In genomic region chr16:11356573-11357331, GRCh38 we compare ENCODE assay signal across 8 cellular contexts. TPM values are rescaled to one million over a fixed set of nuclear protein-coding genes. Genes with fewer than 3 reads are reported as not detected.
A peak's percentile ranks its signal among the peaks of the same experiment; 100 is the strongest.
DNase-seq lines count a peak whose midpoint lies in the region; ATAC-seq, FAIRE-seq and TF ChIP-seq lines count a peak whose summit lies in the region.

No MANE protein-coding gene starts in this region.

- FAIRE-seq in GM12892 (lab: Jason Lieb, UNC), result no peak

- no peaks in the 10 kb centered on the region for H3K36me3 ChIP-seq in left lung

- no peak overlapping the region for H3K4me3 ChIP-seq in choroid plexus epithelial cell (ENCODE audit: low read depth, low read length)
- H3K4me3 ChIP-seq in left lung, result no peak overlapping the region

- no peak overlapping the region for H3K4me3 Mint-ChIP-seq in WTC11

- DNase-seq in G401 (ENCODE audit: low spot score), result peak; percentile 46
- peak; percentile 19 for DNase-seq in NCI-H1092 treated with DMSO at 0.1 percent for 48 hours (lab: John Stamatoyannopoulos, UW)
- DNase-seq in WTC11 (ENCODE audit: low spot score), result peak; percentile 80
- peak; percentile 70 for DNase-seq in choroid plexus epithelial cell (ENCODE audit: low read depth)
- peak; percentile 78 to 86 for DNase-seq in left lung
- peak; percentile 82 for DNase-seq in stimulated activated CD8-positive, alpha-beta memory T cell treated with anti-CD3 and anti-CD28 coated beads, Interleukin-4, amount 100 ng/mL, for 48 hours
- DNase-seq in GM12892 (ENCODE audit: insufficient read length), result no peak

- no peak overlapping the region for H3K27ac Mint-ChIP-seq in WTC11

- H3K27ac ChIP-seq in left lung, result no peak overlapping the region

- peaks cover 7% of the 10 kb centered on the region for H3K9me3 Mint-ChIP-seq in WTC11

- peaks cover 14 to 52% of the 10 kb centered on the region in 2 donors for H3K4me1 ChIP-seq in left lung

- peak; percentile 90 for ATAC-seq in WTC11
- peak; percentile 85 for ATAC-seq in left lung
- no peak for ATAC-seq in GM21390 (IDR thresholded peaks at IDR 0.05; ENCODE audit: unreplicated experiment)

- CTCF ChIA-PET in WTC11 (lab: Charles Lee), result interaction anchor here (0.6 to 4.8 kb wide), 43 partner anchors 9 to 668 kb away, joined by 3 to 104 read pairs (median 5); partner anchors contain the start of genes PRM2, PRM3, RMI2 and SOCS1

- no peaks in the 10 kb centered on the region for H3K9me3 ChIP-seq in left lung

- peaks cover 0 to 37% of the 10 kb centered on the region in 2 donors for H3K27me3 ChIP-seq in left lung

- peak; percentile 38; the same call in 1 of the 2 replicates for TF ChIP-seq CTCF in WTC11 (IDR thresholded peaks at IDR 0.05)
- peak; percentile 88 for TF ChIP-seq CTCF in choroid plexus epithelial cell (conservative IDR thresholded peaks at IDR 0.05; ENCODE audit: low read depth, low read length)
- peak; percentile 57 to 66 for TF ChIP-seq CTCF in left lung (IDR thresholded peaks at IDR 0.05)

- TF ChIP-seq POLR2A in GM12892 (IDR thresholded peaks at IDR 0.05; ENCODE audit: low read depth, low read length), result no peak

- POLR2A ChIA-PET in WTC11 (lab: Charles Lee), result interaction anchor here (1.0 to 1.5 kb wide), 3 partner anchors 16 to 100 kb away, joined by 3 to 13 read pairs (median 3); partner anchors contain the start of gene SOCS1

- H3K4me1 Mint-ChIP-seq in WTC11, result peaks cover 58% of the 10 kb centered on the region

- intact Hi-C loops in left lung (cut with DNase I), result loop anchor here (5.0 to 10.0 kb wide), 2 partner anchors 384 to 392 kb away; no protein-coding TSS in a partner anchor

- in situ Hi-C loops in G401 (cut with HindIII; ENCODE audit: low sequenced_read_pairs), result no loop called here

- H3K27me3 Mint-ChIP-seq in WTC11 (ENCODE audit: low read depth), result no peaks in the 10 kb centered on the region

- H3K36me3 Mint-ChIP-seq in WTC11, result peaks cover 21% of the 10 kb centered on the region

TF ChIP-seq in WTC11, 78 proteins besides CTCF, POLR2A, EP300 and RAD21:
- TF ChIP-seq CREM (CRISPR knock-in tag; IDR thresholded peaks at IDR 0.05), result no peak
- TF ChIP-seq, protein P1, sequence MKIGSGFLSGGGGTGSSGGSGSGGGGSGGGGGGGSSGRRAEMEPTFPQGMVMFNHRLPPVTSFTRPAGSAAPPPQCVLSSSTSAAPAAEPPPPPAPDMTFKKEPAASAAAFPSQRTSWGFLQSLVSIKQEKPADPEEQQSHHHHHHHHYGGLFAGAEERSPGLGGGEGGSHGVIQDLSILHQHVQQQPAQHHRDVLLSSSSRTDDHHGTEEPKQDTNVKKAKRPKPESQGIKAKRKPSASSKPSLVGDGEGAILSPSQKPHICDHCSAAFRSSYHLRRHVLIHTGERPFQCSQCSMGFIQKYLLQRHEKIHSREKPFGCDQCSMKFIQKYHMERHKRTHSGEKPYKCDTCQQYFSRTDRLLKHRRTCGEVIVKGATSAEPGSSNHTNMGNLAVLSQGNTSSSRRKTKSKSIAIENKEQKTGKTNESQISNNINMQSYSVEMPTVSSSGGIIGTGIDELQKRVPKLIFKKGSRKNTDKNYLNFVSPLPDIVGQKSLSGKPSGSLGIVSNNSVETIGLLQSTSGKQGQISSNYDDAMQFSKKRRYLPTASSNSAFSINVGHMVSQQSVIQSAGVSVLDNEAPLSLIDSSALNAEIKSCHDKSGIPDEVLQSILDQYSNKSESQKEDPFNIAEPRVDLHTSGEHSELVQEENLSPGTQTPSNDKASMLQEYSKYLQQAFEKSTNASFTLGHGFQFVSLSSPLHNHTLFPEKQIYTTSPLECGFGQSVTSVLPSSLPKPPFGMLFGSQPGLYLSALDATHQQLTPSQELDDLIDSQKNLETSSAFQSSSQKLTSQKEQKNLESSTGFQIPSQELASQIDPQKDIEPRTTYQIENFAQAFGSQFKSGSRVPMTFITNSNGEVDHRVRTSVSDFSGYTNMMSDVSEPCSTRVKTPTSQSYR (CRISPR knock-in tag; IDR thresholded peaks at IDR 0.05), result no peak
- TF ChIP-seq, protein P2, sequence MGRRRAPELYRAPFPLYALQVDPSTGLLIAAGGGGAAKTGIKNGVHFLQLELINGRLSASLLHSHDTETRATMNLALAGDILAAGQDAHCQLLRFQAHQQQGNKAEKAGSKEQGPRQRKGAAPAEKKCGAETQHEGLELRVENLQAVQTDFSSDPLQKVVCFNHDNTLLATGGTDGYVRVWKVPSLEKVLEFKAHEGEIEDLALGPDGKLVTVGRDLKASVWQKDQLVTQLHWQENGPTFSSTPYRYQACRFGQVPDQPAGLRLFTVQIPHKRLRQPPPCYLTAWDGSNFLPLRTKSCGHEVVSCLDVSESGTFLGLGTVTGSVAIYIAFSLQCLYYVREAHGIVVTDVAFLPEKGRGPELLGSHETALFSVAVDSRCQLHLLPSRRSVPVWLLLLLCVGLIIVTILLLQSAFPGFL (CRISPR knock-in tag; IDR thresholded peaks at IDR 0.05; ENCODE audit: borderline replicate concordance), result no peak
- TF ChIP-seq PRRX2 (CRISPR knock-in tag; IDR thresholded peaks at IDR 0.05), result no peak
- no peak for TF ChIP-seq FOXJ3 (CRISPR knock-in tag; IDR thresholded peaks at IDR 0.05; ENCODE audit: borderline replicate concordance)
- no peak for TF ChIP-seq ZNF219 (CRISPR knock-in tag; IDR thresholded peaks at IDR 0.05; ENCODE audit: borderline replicate concordance)
- no peak for TF ChIP-seq PRDM15 (CRISPR knock-in tag; IDR thresholded peaks at IDR 0.05)
- no peak for TF ChIP-seq CBFB (CRISPR knock-in tag; IDR thresholded peaks at IDR 0.05; ENCODE audit: low read depth)
- no peak for TF ChIP-seq NR2C2 (CRISPR knock-in tag; IDR thresholded peaks at IDR 0.05)
- TF ChIP-seq ZNF138 (CRISPR knock-in tag; conservative IDR thresholded peaks at IDR 0.05), result no peak
- no peak for TF ChIP-seq IRF1 (CRISPR knock-in tag; IDR thresholded peaks at IDR 0.05)
- TF ChIP-seq TEAD1 (CRISPR knock-in tag; IDR thresholded peaks at IDR 0.05), result no peak
- no peak for TF ChIP-seq OVOL2 (CRISPR knock-in tag; IDR thresholded peaks at IDR 0.05; ENCODE audit: borderline replicate concordance)
- TF ChIP-seq NFYB (CRISPR knock-in tag; conservative IDR thresholded peaks at IDR 0.05; ENCODE audit: low read depth), result no peak
- no peak for TF ChIP-seq GRHL2 (CRISPR knock-in tag; IDR thresholded peaks at IDR 0.05; ENCODE audit: insufficient replicate concordance, severe bottlenecking)
- no peak for TF ChIP-seq ZNF416 (CRISPR knock-in tag; IDR thresholded peaks at IDR 0.05)

RNA-seq across cellular contexts. Expression of gene RMI2, which starts 11.5 kb away (rescaled TPM):
- total RNA-seq in G401 (2014; rRNA removed; shearing (Covaris generic)), result 63.3 and 67.3 TPM in 2 replicates
- total RNA-seq in WTC11 (2021) (77.2 to 83.4 TPM (median 79.0 TPM) in 3 replicates), left lung (10 to 100 TPM in 1 of 2 donors, 1 to 10 TPM in 1; 9.6 to 14.1 TPM)
- 25.7 TPM for polyA plus RNA-seq in GM12892 (2012; ENCODE audit: missing spikeins)

Comparison
In these comparisons a context has a peak if more than half of its experiments do, and no peak if none do; other contexts are left out.
1. CTCF ChIP-seq: peak in every context shown above with its lines; median percentile 88 in choroid plexus epithelial cell; 62 in left lung; 38 in WTC11.